2 cellular contexts compared by ENCODE assay signal in genomic region chr15:40420071-40420713, GRCh38.
TF ChIP-seq lines count a peak whose summit lies in the region.

No MANE protein-coding gene starts in this region.

TF ChIP-seq in SK-N-SH, 30 proteins besides CTCF, POLR2A, EP300 and RAD21:
- TF ChIP-seq USF1 (IDR thresholded peaks at IDR 0.05; ENCODE audit: borderline replicate concordance, low read depth): no peak
- 0 out of 2 replicates have a peak, but pooled peaks have one; percentile 2 for TF ChIP-seq POLR2AphosphoS5 (IDR thresholded peaks at IDR 0.05; ENCODE audit: low read depth, low read length)

TF ChIP-seq in SK-N-SH treated with all-trans-retinoic acid at 6 μM for 48 hours, 23 proteins besides CTCF, POLR2A, EP300 and RAD21:
- TF ChIP-seq SNAI2 (CRISPR knock-in tag; IDR thresholded peaks at IDR 0.05) (no peak), ARNTL (CRISPR knock-in tag; IDR thresholded peaks at IDR 0.05; ENCODE audit: borderline replicate concordance, low read depth) (no peak), ZNF565 (CRISPR knock-in tag; conservative IDR thresholded peaks at IDR 0.05; ENCODE audit: low read depth) (no peak), BACH2 (CRISPR knock-in tag; IDR thresholded peaks at IDR 0.05; ENCODE audit: borderline replicate concordance) (no peak), OSR1 (CRISPR knock-in tag; IDR thresholded peaks at IDR 0.05) (no peak), ZNF70 (CRISPR knock-in tag; IDR thresholded peaks at IDR 0.05) (no peak), ISL1 (CRISPR knock-in tag; IDR thresholded peaks at IDR 0.05) (no peak), RARB (CRISPR knock-in tag; IDR thresholded peaks at IDR 0.05) (no peak), CSDC2 (CRISPR knock-in tag; IDR thresholded peaks at IDR 0.05) (no peak), TCF4 (CRISPR knock-in tag; IDR thresholded peaks at IDR 0.05; ENCODE audit: borderline replicate concordance) (no peak), ESRRG (CRISPR knock-in tag; IDR thresholded peaks at IDR 0.05) (no peak), GLIS3 (CRISPR knock-in tag; IDR thresholded peaks at IDR 0.05) (no peak), ZNF8 (CRISPR knock-in tag; IDR thresholded peaks at IDR 0.05) (no peak), PPARA (CRISPR knock-in tag; IDR thresholded peaks at IDR 0.05; ENCODE audit: borderline replicate concordance) (no peak), CSRNP3 (CRISPR knock-in tag; IDR thresholded peaks at IDR 0.05) (no peak), CREB5 (CRISPR knock-in tag; IDR thresholded peaks at IDR 0.05; ENCODE audit: low read depth) (no peak), ZC3H10 (CRISPR knock-in tag; IDR thresholded peaks at IDR 0.05) (no peak)
- TF ChIP-seq, protein P1, sequence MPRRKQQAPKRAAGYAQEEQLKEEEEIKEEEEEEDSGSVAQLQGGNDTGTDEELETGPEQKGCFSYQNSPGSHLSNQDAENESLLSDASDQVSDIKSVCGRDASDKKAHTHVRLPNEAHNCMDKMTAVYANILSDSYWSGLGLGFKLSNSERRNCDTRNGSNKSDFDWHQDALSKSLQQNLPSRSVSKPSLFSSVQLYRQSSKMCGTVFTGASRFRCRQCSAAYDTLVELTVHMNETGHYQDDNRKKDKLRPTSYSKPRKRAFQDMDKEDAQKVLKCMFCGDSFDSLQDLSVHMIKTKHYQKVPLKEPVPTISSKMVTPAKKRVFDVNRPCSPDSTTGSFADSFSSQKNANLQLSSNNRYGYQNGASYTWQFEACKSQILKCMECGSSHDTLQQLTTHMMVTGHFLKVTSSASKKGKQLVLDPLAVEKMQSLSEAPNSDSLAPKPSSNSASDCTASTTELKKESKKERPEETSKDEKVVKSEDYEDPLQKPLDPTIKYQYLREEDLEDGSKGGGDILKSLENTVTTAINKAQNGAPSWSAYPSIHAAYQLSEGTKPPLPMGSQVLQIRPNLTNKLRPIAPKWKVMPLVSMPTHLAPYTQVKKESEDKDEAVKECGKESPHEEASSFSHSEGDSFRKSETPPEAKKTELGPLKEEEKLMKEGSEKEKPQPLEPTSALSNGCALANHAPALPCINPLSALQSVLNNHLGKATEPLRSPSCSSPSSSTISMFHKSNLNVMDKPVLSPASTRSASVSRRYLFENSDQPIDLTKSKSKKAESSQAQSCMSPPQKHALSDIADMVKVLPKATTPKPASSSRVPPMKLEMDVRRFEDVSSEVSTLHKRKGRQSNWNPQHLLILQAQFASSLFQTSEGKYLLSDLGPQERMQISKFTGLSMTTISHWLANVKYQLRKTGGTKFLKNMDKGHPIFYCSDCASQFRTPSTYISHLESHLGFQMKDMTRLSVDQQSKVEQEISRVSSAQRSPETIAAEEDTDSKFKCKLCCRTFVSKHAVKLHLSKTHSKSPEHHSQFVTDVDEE (CRISPR knock-in tag; IDR thresholded peaks at IDR 0.05): no peak
- TF ChIP-seq, protein P2, sequence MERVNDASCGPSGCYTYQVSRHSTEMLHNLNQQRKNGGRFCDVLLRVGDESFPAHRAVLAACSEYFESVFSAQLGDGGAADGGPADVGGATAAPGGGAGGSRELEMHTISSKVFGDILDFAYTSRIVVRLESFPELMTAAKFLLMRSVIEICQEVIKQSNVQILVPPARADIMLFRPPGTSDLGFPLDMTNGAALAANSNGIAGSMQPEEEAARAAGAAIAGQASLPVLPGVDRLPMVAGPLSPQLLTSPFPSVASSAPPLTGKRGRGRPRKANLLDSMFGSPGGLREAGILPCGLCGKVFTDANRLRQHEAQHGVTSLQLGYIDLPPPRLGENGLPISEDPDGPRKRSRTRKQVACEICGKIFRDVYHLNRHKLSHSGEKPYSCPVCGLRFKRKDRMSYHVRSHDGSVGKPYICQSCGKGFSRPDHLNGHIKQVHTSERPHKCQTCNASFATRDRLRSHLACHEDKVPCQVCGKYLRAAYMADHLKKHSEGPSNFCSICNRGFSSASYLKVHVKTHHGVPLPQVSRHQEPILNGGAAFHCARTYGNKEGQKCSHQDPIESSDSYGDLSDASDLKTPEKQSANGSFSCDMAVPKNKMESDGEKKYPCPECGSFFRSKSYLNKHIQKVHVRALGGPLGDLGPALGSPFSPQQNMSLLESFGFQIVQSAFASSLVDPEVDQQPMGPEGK (CRISPR knock-in tag; IDR thresholded peaks at IDR 0.05; ENCODE audit: borderline replicate concordance): no peak
- TF ChIP-seq, protein P3, sequence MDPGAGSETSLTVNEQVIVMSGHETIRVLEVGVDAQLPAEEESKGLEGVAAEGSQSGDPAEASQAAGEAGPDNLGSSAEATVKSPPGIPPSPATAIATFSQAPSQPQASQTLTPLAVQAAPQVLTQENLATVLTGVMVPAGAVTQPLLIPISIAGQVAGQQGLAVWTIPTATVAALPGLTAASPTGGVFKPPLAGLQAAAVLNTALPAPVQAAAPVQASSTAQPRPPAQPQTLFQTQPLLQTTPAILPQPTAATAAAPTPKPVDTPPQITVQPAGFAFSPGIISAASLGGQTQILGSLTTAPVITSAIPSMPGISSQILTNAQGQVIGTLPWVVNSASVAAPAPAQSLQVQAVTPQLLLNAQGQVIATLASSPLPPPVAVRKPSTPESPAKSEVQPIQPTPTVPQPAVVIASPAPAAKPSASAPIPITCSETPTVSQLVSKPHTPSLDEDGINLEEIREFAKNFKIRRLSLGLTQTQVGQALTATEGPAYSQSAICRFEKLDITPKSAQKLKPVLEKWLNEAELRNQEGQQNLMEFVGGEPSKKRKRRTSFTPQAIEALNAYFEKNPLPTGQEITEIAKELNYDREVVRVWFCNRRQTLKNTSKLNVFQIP (CRISPR knock-in tag; IDR thresholded peaks at IDR 0.05; ENCODE audit: borderline replicate concordance, low read depth): no peak
